ENCODE assay signal across 25 cellular contexts in genomic region chr6:79334674-79335073, GRCh38.
DNase-seq lines count a peak whose midpoint lies in the region; ATAC-seq, FAIRE-seq and TF ChIP-seq lines count a peak whose summit lies in the region.
"Had no signal": no experiment of that assay in that cellular context is flagged by ENCODE, and none has a peak within 500 bp of the region (broad histone marks: within the 10 kb centered on the region; RNA-seq: fewer than 3 reads in every experiment).

No MANE protein-coding gene starts in this region.

- no peaks in the 10 kb centered on the region for H3K79me2 ChIP-seq in GM12878 (ENCODE audit: control insufficient read depth, insufficient read depth, low read length)

- H3K4me3 ChIP-seq in GM12878 (peak overlapping the region; percentile 30), mesenchymal stem cell (ENCODE audit: insufficient read depth in 1 of 2, low read depth in 1 of 2, low read length in 2 of 2) (no peak overlapping the region)
- no peak overlapping the region for H3K4me3 ChIP-seq in CD8-positive, alpha-beta memory T cell (ENCODE audit: low read length)
- H3K4me3 ChIP-seq: esophagus squamous epithelium, HAP-1, neural progenitor cell, transverse colon had no signal

- H3K9me3 Mint-ChIP-seq in CD8-positive, alpha-beta memory T cell = peaks cover 0 to 4% (median 0%) of the 10 kb centered on the region in 5 donors
- H3K9me3 Mint-ChIP-seq: CD8-positive, alpha-beta T cell; neural progenitor cell had no signal

- intact Hi-C loops in GM12878 (cut with micrococcal nuclease; ENCODE audit: unreplicated experiment) = loop anchor here (1.0 to 5.0 kb wide), 5 partner anchors 88 to 256 kb away; partner anchors contain the start of genes HMGN3 and PHIP

- BruUV-seq in GM12878 (replicated peaks; lab: Mats Ljungman, UMichigan) = no TSS peak

- H2BK15ac ChIP-seq in mesenchymal stem cell (ENCODE audit: low read depth, poor library complexity, severe bottlenecking) = no peak overlapping the region

- no peak overlapping the region for H3K4ac ChIP-seq in mesenchymal stem cell (ENCODE audit: low read depth in 1 of 2, low read length in 2 of 2)

- H3K79me1 ChIP-seq in mesenchymal stem cell (replicated peaks; ENCODE audit: low read length, poor library complexity, severe bottlenecking) = no peaks in the 10 kb centered on the region

- no peak overlapping the region for H4K8ac ChIP-seq in mesenchymal stem cell (ENCODE audit: low read length)

- peak overlapping the region; percentile 6; the same call in 1 of the 2 replicates for H2AFZ ChIP-seq in GM12878 (ENCODE audit: control insufficient read depth, low read depth, low read length)
- H2AFZ ChIP-seq in mesenchymal stem cell (ENCODE audit: low read depth, low read length) = no peak overlapping the region
- H2AFZ ChIP-seq: neural progenitor cell had no signal

- POLR2A ChIA-PET in GM12878 (lab: Charles Lee) = interaction anchor here (1.2 to 2.4 kb wide), 3 partner anchors 94 to 256 kb away, joined by 3 to 7 read pairs (median 4); no protein-coding TSS in a partner anchor
- POLR2A ChIA-PET in CD8-positive, alpha-beta memory T cell (lab: Charles Lee) = no interaction called here

- H2AK5ac ChIP-seq in mesenchymal stem cell (ENCODE audit: low read length, severe bottlenecking) = no peak overlapping the region

- CTCF ChIA-PET in GM12878 (lab: Yijun Ruan, JAX) = interaction anchor here (1.0 to 1.6 kb wide), 9 partner anchors 10 to 444 kb away, joined by 3 to 7 read pairs (median 4); partner anchors contain the start of gene HMGN3
- CTCF ChIA-PET in CD8-positive, alpha-beta memory T cell (lab: Charles Lee) = no interaction called here

- H3K18ac ChIP-seq in mesenchymal stem cell (ENCODE audit: low read depth in 1 of 2, low read length in 2 of 2) = no peak overlapping the region

- H3K36me3 ChIP-seq in GM12878 (ENCODE audit: control insufficient read depth in 2 of 2, insufficient read depth in 2 of 2, low read length in 1 of 2) (no peaks in the 10 kb centered on the region), mesenchymal stem cell (ENCODE audit: control insufficient read depth in 1 of 2, insufficient read depth in 2 of 2, low read depth in 1 of 2, low read length in 2 of 2) (no peaks in the 10 kb centered on the region)
- H3K36me3 ChIP-seq in CD8-positive, alpha-beta memory T cell (ENCODE audit: insufficient read depth, low read length) = no peaks in the 10 kb centered on the region
- H3K36me3 ChIP-seq: esophagus squamous epithelium, HAP-1, neural progenitor cell, transverse colon had no signal

- in situ Hi-C loops in GM12878 (cut with MboI) = loop anchor here (5.0 kb wide), 1 partner anchor 97 kb away; no protein-coding TSS in a partner anchor

- no peaks in the 10 kb centered on the region for H3K27me3 ChIP-seq in GM12878 (replicated peaks in 1 of 2; ENCODE audit: control insufficient read depth in 2 of 2, insufficient read depth in 2 of 2, low read length in 1 of 2)
- H3K27me3 ChIP-seq in mesenchymal stem cell (ENCODE audit: control insufficient read depth in 1 of 2, insufficient read depth in 1 of 2, low read length in 2 of 2) = no peaks in the 10 kb centered on the region
- H3K27me3 ChIP-seq in CD8-positive, alpha-beta memory T cell (ENCODE audit: insufficient read depth, low read length, poor library complexity, severe bottlenecking) = no peaks in the 10 kb centered on the region
- H3K27me3 ChIP-seq: esophagus squamous epithelium, neural progenitor cell, transverse colon had no signal

- no peak for TF ChIP-seq RAD21 in GM12878 (IDR thresholded peaks at IDR 0.05; ENCODE audit: insufficient read depth, low read depth, low read length)

- FAIRE-seq in GM19239 (lab: Jason Lieb, UNC) (peak; percentile 14), GM12878 (lab: Jason Lieb, UNC) (no peak)
- FAIRE-seq: small intestine, TTC549 had no signal

- H4K20me1 ChIP-seq in GM12878 (ENCODE audit: control insufficient read depth, insufficient read depth) = no peaks in the 10 kb centered on the region

- H4K91ac ChIP-seq in mesenchymal stem cell (ENCODE audit: low read length) = no peak overlapping the region

- ATAC-seq in HG02588 (IDR thresholded peaks at IDR 0.05; ENCODE audit: unreplicated experiment) (peak; percentile 0), GM12878 (no peak; the same call in 2 of the 3 replicates), GM18861 (IDR thresholded peaks at IDR 0.05; ENCODE audit: unreplicated experiment) (no peak)
- ATAC-seq: CD8-positive, alpha-beta T cell had no signal

- TF ChIP-seq POLR2A in GM12878 (IDR thresholded peaks at IDR 0.05; ENCODE audit: low read depth, low read length) = no peak

- no peak overlapping the region for H2BK12ac ChIP-seq in mesenchymal stem cell (ENCODE audit: low read length in 2 of 2)

- no peaks in the 10 kb centered on the region for H3K36me3 Mint-ChIP-seq in CD8-positive, alpha-beta memory T cell
- H3K36me3 Mint-ChIP-seq: CD8-positive, alpha-beta T cell; neural progenitor cell had no signal

- no peak overlapping the region for H3K4me3 Mint-ChIP-seq in CD8-positive, alpha-beta memory T cell
- H3K4me3 Mint-ChIP-seq: CD8-positive, alpha-beta T cell; neural progenitor cell had no signal

- H3K4me1 Mint-ChIP-seq in CD8-positive, alpha-beta memory T cell = no peaks in the 10 kb centered on the region
- H3K4me1 Mint-ChIP-seq: neural progenitor cell had no signal

- RAD21 ChIA-PET in GM12878 (lab: Charles Lee; ENCODE audit: unreplicated experiment) = interaction anchor here (0.6 to 2.3 kb wide), 10 partner anchors 23 to 257 kb away, joined by 3 to 14 read pairs (median 4); partner anchors contain the start of genes LCA5 and PHIP

- 0 out of 3 replicates have a peak, but pooled peaks cover 2% of the 10 kb centered on the region for H3K9me3 ChIP-seq in GM12878 (replicated peaks; ENCODE audit: control insufficient read depth, insufficient read depth, low read length)
- no peaks in the 10 kb centered on the region for H3K9me3 ChIP-seq in mesenchymal stem cell (ENCODE audit: control insufficient read depth, low read length)
- no peaks in the 10 kb centered on the region for H3K9me3 ChIP-seq in CD8-positive, alpha-beta memory T cell (ENCODE audit: low read length)
- H3K9me3 ChIP-seq: esophagus squamous epithelium, HAP-1, transverse colon had no signal

- no peak overlapping the region for H3K27ac Mint-ChIP-seq in CD8-positive, alpha-beta memory T cell
- H3K27ac Mint-ChIP-seq: CD8-positive, alpha-beta T cell; neural progenitor cell; progenitor cell of endocrine pancreas had no signal

- TF ChIP-seq CTCF in GM12878 (IDR thresholded peaks at IDR 0.05 in 2 of 3, conservative IDR thresholded peaks at IDR 0.05 in 1 of 3; ENCODE audit: control insufficient read depth in 2 of 3, extremely low read depth in 1 of 3, insufficient read depth in 1 of 3, low read depth in 3 of 3, low read length in 3 of 3) = no peak

- H3K23ac ChIP-seq in mesenchymal stem cell (ENCODE audit: low read length in 2 of 2) = no peak overlapping the region

- DNase-seq in GM19239 (ENCODE audit: insufficient read length, low spot score) (no peak), GM12878 (ENCODE audit: low read depth, low spot score) (no peak), mesenchymal stem cell (no peak), DMS53 (lab: John Stamatoyannopoulos, UW) (no peak)
- DNase-seq in CD8-positive, alpha-beta memory T cell = no peak
- DNase-seq: activated CD4-positive, alpha-beta T cell treated with anti-CD3 and anti-CD28 coated beads for 4 hours; activated naive CD4-positive, alpha-beta T cell treated with Interleukin-2 at 50 U/mL for 16 hours; anterior cingulate cortex; CD8-positive, alpha-beta T cell; DMS79 treated with DMSO at 0.1 percent for 48 hours; effector CD8-positive, alpha-beta T cell; esophagus squamous epithelium; IMR-90; midbrain; NCI-H1436; NCI-H524; small intestine; stimulated activated CD4-positive, alpha-beta T cell treated with anti-CD3 and anti-CD28 coated beads, Interleukin-2, amount 100 ng/mL, for 48 hours; transverse colon had no signal

- TF ChIP-seq EP300 in GM12878 (IDR thresholded peaks at IDR 0.05; ENCODE audit: borderline replicate concordance in 1 of 2, control insufficient read depth in 1 of 2, low read depth in 2 of 2, low read length in 2 of 2) = no peak

- H3K9ac ChIP-seq in GM12878 (ENCODE audit: control insufficient read depth, insufficient read depth, low read length) (no peak overlapping the region), mesenchymal stem cell (ENCODE audit: low read length) (peak overlapping the region; percentile 23)
- H3K9ac ChIP-seq: neural progenitor cell had no signal

- peaks cover 0 to 23% of the 10 kb centered on the region in 2 donors for H3K27me3 Mint-ChIP-seq in CD8-positive, alpha-beta memory T cell
- H3K27me3 Mint-ChIP-seq: progenitor cell of endocrine pancreas had no signal

- no peak overlapping the region for H3K14ac ChIP-seq in mesenchymal stem cell (ENCODE audit: low read length in 2 of 2)

- 0% methylated on average over 4 of the region's 4 CpGs for WGBS in GM12878 (ENCODE audit: insufficient coverage, insufficient replicate concordance, low lambda C conversion rate, missing lambda C conversion rate)
- WGBS in mesenchymal stem cell = 66% methylated on average over 3 of the region's 4 CpGs

- peak overlapping the region; percentile 44; the same call in 1 of the 2 replicates for H3K4me2 ChIP-seq in GM12878 (ENCODE audit: control insufficient read depth, insufficient read depth)
- no peak overlapping the region for H3K4me2 ChIP-seq in mesenchymal stem cell (ENCODE audit: low read length, poor library complexity, severe bottlenecking)
- H3K4me2 ChIP-seq: neural progenitor cell had no signal

- no peak overlapping the region for H2BK120ac ChIP-seq in mesenchymal stem cell (ENCODE audit: low read depth, low read length)

- H2BK5ac ChIP-seq in mesenchymal stem cell (ENCODE audit: low read depth, low read length, poor library complexity, severe bottlenecking) = no peak overlapping the region

- H3K27ac ChIP-seq in GM12878 (ENCODE audit: control insufficient read depth, insufficient read depth) (peak overlapping the region; percentile 38), mesenchymal stem cell (ENCODE audit: low read length, poor library complexity, severe bottlenecking) (no peak overlapping the region)
- H3K27ac ChIP-seq in CD8-positive, alpha-beta memory T cell (ENCODE audit: low read depth, low read length) = no peak overlapping the region
- H3K27ac ChIP-seq: neural progenitor cell, transverse colon had no signal

- SMC1A ChIA-PET in GM12878 (lab: Charles Lee; ENCODE audit: uncharacterized antibody, unreplicated experiment) = interaction anchor here (0.8 to 3.0 kb wide), 13 partner anchors 12 to 210 kb away, joined by 3 to 30 read pairs (median 4); no protein-coding TSS in a partner anchor

- peaks cover 6% of the 10 kb centered on the region; the same call in 1 of the 2 replicates for H3K4me1 ChIP-seq in GM12878 (ENCODE audit: control insufficient read depth, insufficient read depth, low read length)
- H3K4me1 ChIP-seq in mesenchymal stem cell (ENCODE audit: control insufficient read depth, insufficient read depth, low read depth, low read length) = no peaks in the 10 kb centered on the region
- H3K4me1 ChIP-seq in CD8-positive, alpha-beta memory T cell (ENCODE audit: insufficient read depth, low read length) = no peaks in the 10 kb centered on the region
- H3K4me1 ChIP-seq: neural progenitor cell, transverse colon had no signal

TF ChIP-seq in GM12878, 131 proteins besides CTCF, POLR2A, EP300 and RAD21 (continues in another document):
- TF ChIP-seq HDAC6 (IDR thresholded peaks at IDR 0.05; ENCODE audit: unreplicated experiment) (no peak), HDGF (IDR thresholded peaks at IDR 0.05) (no peak), RUNX3 (IDR thresholded peaks at IDR 0.05; ENCODE audit: low read length) (no peak)
